ENCODE assay signal across 8 cellular contexts in genomic region chr1:167628754-167629515, GRCh38. TPM values are rescaled to one million over a fixed set of nuclear protein-coding genes. Genes with fewer than 3 reads are reported as not detected.
DNase-seq lines count a peak whose midpoint lies in the region; ATAC-seq and TF ChIP-seq lines count a peak whose summit lies in the region.

No MANE protein-coding gene starts in this region.

- intact Hi-C loops in activated naive CD4-positive, alpha-beta T cell treated with anti-CD3 and anti-CD28 coated beads for 36 hours (cut with micrococcal nuclease) = loop anchor here (2.0 kb wide), 4 partner anchors 48 to 408 kb away; partner anchors contain the start of gene POU2F1
- intact Hi-C loops in lower lobe of right lung (cut with DNase I) = no loop called here
- intact Hi-C loops in transverse colon (cut with DNase I; ENCODE audit: low total_unique reads) = no loop called here

- no peak for TF ChIP-seq POLR2A in transverse colon (IDR thresholded peaks at IDR 0.05)

- TF ChIP-seq CTCF in lower lobe of right lung (IDR thresholded peaks at IDR 0.05) (no peak), transverse colon (IDR thresholded peaks at IDR 0.05) (no peak)

- H3K4me3 ChIP-seq in lower lobe of right lung (peak overlapping the region; percentile 73), transverse colon (peak overlapping the region in 1 of 4 donors; percentile 5)

- H3K36me3 ChIP-seq in lower lobe of right lung (no peaks in the 10 kb centered on the region), transverse colon (no peaks in the 10 kb centered on the region)

- H3K27me3 ChIP-seq in lower lobe of right lung (ENCODE audit: low read depth) = no peaks in the 10 kb centered on the region
- peaks cover 22% of the 10 kb centered on the region for H3K27me3 ChIP-seq in transverse colon

- WGBS in transverse colon (ENCODE audit: low coverage in 1 of 2), 2 donors = 81 to 90% methylated on average over 4 to 12 of the region's 12 CpGs

- peaks cover 58% of the 10 kb centered on the region for H3K4me1 Mint-ChIP-seq in activated naive CD4-positive, alpha-beta T cell treated with anti-CD3 and anti-CD28 coated beads for 36 hours (ENCODE audit: low read depth)
- peaks cover 67% of the 10 kb centered on the region for H3K4me1 Mint-ChIP-seq in activated T-cell treated with anti-CD3 and anti-CD28 coated beads, Interleukin-2, amount 50 U/mL, for 72 hours (ENCODE audit: low read depth)

- no peak for TF ChIP-seq EP300 in transverse colon (IDR thresholded peaks at IDR 0.05; ENCODE audit: low read depth)

- H3K4me1 ChIP-seq in lower lobe of right lung = peaks cover 39% of the 10 kb centered on the region
- H3K4me1 ChIP-seq in transverse colon = peaks cover 5 to 25% (median 10%) of the 10 kb centered on the region in 4 donors

- peak overlapping the region; percentile 92 for H3K27ac ChIP-seq in lower lobe of right lung
- peak overlapping the region; percentile 82 to 92 (median 87) for H3K27ac ChIP-seq in transverse colon

- H3K27ac Mint-ChIP-seq in activated naive CD4-positive, alpha-beta T cell treated with anti-CD3 and anti-CD28 coated beads for 36 hours = peak overlapping the region; percentile 94
- H3K27ac Mint-ChIP-seq in activated T-cell treated with anti-CD3 and anti-CD28 coated beads, Interleukin-2, amount 50 U/mL, for 72 hours = peak overlapping the region; percentile 95

- peak; percentile 15 for DNase-seq in activated naive CD4-positive, alpha-beta T cell treated with anti-CD3 and anti-CD28 coated beads for 36 hours
- no peak for DNase-seq in activated naive CD4-positive, alpha-beta T cell (lab: John Stamatoyannopoulos, UW)
- peak in 1 of 2 donors; percentile 31 for DNase-seq in activated T-cell treated with anti-CD3 and anti-CD28 coated beads, Interleukin-2, amount 50 U/mL, for 72 hours
- DNase-seq in lower lobe of right lung = no peak
- no peak for DNase-seq in transverse colon
- no peak for DNase-seq in LoVo (ENCODE audit: low spot score)
- no peak for DNase-seq in NCI-H1436 treated with DMSO at 0.1 percent for 48 hours (lab: John Stamatoyannopoulos, UW)

- ATAC-seq in activated T-cell treated with anti-CD3 and anti-CD28 coated beads, Interleukin-2, amount 50 U/mL, for 72 hours (replicated peaks in 1 of 2) = no peak
- no peak for ATAC-seq in lower lobe of right lung
- ATAC-seq in GM21737 (IDR thresholded peaks at IDR 0.05; ENCODE audit: unreplicated experiment) = no peak

- in situ Hi-C loops in transverse colon (cut with MboI; ENCODE audit: low pct_ligation_motif_present in 1 of 4, low pct_unique_long_range_greater_than_20kb in 1 of 4, low sequenced_read_pairs in 3 of 4) = no loop called here

- CTCF ChIA-PET in activated naive CD4-positive, alpha-beta T cell treated with anti-CD3 and anti-CD28 coated beads for 36 hours (lab: Charles Lee) = interaction anchor here (0.7 to 13.6 kb wide), 8 partner anchors 8 to 86 kb away, joined by 3 to 226 read pairs (median 8); no protein-coding TSS in a partner anchor

- peak overlapping the region; percentile 81 for H3K4me3 Mint-ChIP-seq in activated naive CD4-positive, alpha-beta T cell treated with anti-CD3 and anti-CD28 coated beads for 36 hours
- H3K4me3 Mint-ChIP-seq in activated T-cell treated with anti-CD3 and anti-CD28 coated beads, Interleukin-2, amount 50 U/mL, for 72 hours = peak overlapping the region; percentile 84 to 89

- no peaks in the 10 kb centered on the region for H3K9me3 ChIP-seq in lower lobe of right lung
- H3K9me3 ChIP-seq in transverse colon = no peaks in the 10 kb centered on the region

- peaks cover 11% of the 10 kb centered on the region for H3K36me3 Mint-ChIP-seq in activated naive CD4-positive, alpha-beta T cell treated with anti-CD3 and anti-CD28 coated beads for 36 hours (ENCODE audit: low read depth)
- peaks cover 18 to 27% of the 10 kb centered on the region in 2 donors for H3K36me3 Mint-ChIP-seq in activated T-cell treated with anti-CD3 and anti-CD28 coated beads, Interleukin-2, amount 50 U/mL, for 72 hours (ENCODE audit: insufficient read depth in 2 of 2)

- H3K9me3 Mint-ChIP-seq in activated naive CD4-positive, alpha-beta T cell treated with anti-CD3 and anti-CD28 coated beads for 36 hours = peaks cover 6% of the 10 kb centered on the region
- peaks cover 5 to 6% of the 10 kb centered on the region in 2 donors for H3K9me3 Mint-ChIP-seq in activated T-cell treated with anti-CD3 and anti-CD28 coated beads, Interleukin-2, amount 50 U/mL, for 72 hours

- no peaks in the 10 kb centered on the region for H3K27me3 Mint-ChIP-seq in activated naive CD4-positive, alpha-beta T cell treated with anti-CD3 and anti-CD28 coated beads for 36 hours (ENCODE audit: low read depth)
- H3K27me3 Mint-ChIP-seq in activated T-cell treated with anti-CD3 and anti-CD28 coated beads, Interleukin-2, amount 50 U/mL, for 72 hours (ENCODE audit: low read depth) = no peaks in the 10 kb centered on the region

RNA-seq across cellular contexts. Expression of gene RCSD1, which starts 1.1 kb away (rescaled TPM):
- total RNA-seq in activated naive CD4-positive, alpha-beta T cell treated with anti-CD3 and anti-CD28 coated beads for 36 hours = 10 to 100 TPM; 27.3 to 27.9 TPM
- total RNA-seq in activated T-cell treated with anti-CD3 and anti-CD28 coated beads, Interleukin-2, amount 50 U/mL, for 72 hours = 10 to 100 TPM; 62.0 to 69.5 TPM
- 20.7 TPM for total RNA-seq in lower lobe of right lung
- total RNA-seq in transverse colon = 10 to 100 TPM in 2 of 4 donors, 1 to 10 TPM in 2; 6.0 to 29.2 (median 15.9) TPM
